In genomic region chr17:64712557-64713351, GRCh38 we compare ENCODE assay signal across 8 cellular contexts. TPM values are rescaled to one million over a fixed set of nuclear protein-coding genes. Genes with fewer than 3 reads are reported as not detected.
DNase-seq lines count a peak whose midpoint lies in the region; ATAC-seq and TF ChIP-seq lines count a peak whose summit lies in the region.
"Not testable (repeated sequence)": the region's sequence is repeated elsewhere in the genome, so short reads cannot be mapped to it uniquely, and the experiment has no call there.

No MANE protein-coding gene starts in this region.

- H3K4me1 Mint-ChIP-seq in chondrocyte (ENCODE audit: low read depth): peaks cover 38% of the 10 kb centered on the region

- not testable (repeated sequence) for H3K18ac ChIP-seq in mesendoderm (ENCODE audit: low read length)

- H3K4me2 ChIP-seq in mesendoderm (ENCODE audit: low read length): not testable (repeated sequence)

- not testable (repeated sequence) for H2AK5ac ChIP-seq in mesendoderm (ENCODE audit: low read length)

- WGBS in mesendoderm (ENCODE audit: extremely low coverage, insufficient coverage, low lambda C conversion rate): no CpG with 5 or more reads among the region's 11 CpGs

- not testable (repeated sequence) for H3K4me1 ChIP-seq in mesendoderm (ENCODE audit: control insufficient read depth, low read depth, low read length)

- not testable (repeated sequence) for H3K36me3 Mint-ChIP-seq in chondrocyte (ENCODE audit: low read depth)

- H4K5ac ChIP-seq in mesendoderm (ENCODE audit: low read length): not testable (repeated sequence)

- not testable (repeated sequence) for H3K79me2 ChIP-seq in mesendoderm (ENCODE audit: control insufficient read depth, insufficient read depth, low read length)

- not testable (repeated sequence) for H3K36me3 ChIP-seq in mesendoderm (ENCODE audit: control insufficient read depth, insufficient read depth, low read length)

- H3K9me3 Mint-ChIP-seq in chondrocyte (ENCODE audit: low read depth): not testable (repeated sequence)

- H3K27ac Mint-ChIP-seq in chondrocyte (ENCODE audit: unreplicated experiment): peak overlapping the region; percentile 78

- not testable (repeated sequence) for H3K4ac ChIP-seq in mesendoderm (ENCODE audit: low read depth, low read length)

- H3K79me1 ChIP-seq in mesendoderm (ENCODE audit: low read length): not testable (repeated sequence)

- H3K27me3 Mint-ChIP-seq in chondrocyte (ENCODE audit: low read depth): not testable (repeated sequence)

- H3K9ac ChIP-seq in mesendoderm (ENCODE audit: low read length): not testable (repeated sequence)

- not testable (repeated sequence) for H2BK120ac ChIP-seq in mesendoderm (ENCODE audit: low read depth, low read length)

- H3K27ac ChIP-seq in mesendoderm (ENCODE audit: low read depth, low read length): not testable (repeated sequence)

- peak; percentile 80 for DNase-seq in EL
- DNase-seq in HT1080 (ENCODE audit: low read depth): peak; percentile 70
- peak; percentile 59 for DNase-seq in activated T-cell treated with anti-CD3 and anti-CD28 coated beads, Interleukin-2, amount 50 U/mL, for 1 hour
- DNase-seq in chondrocyte (ENCODE audit: low spot score): not testable (repeated sequence)
- DNase-seq in mesendoderm: peak; percentile 38
- DNase-seq in stimulated activated naive CD4-positive, alpha-beta T cell treated with Interleukin-2 at 50 U/mL for 16 hours (lab: John Stamatoyannopoulos, UW): peak; percentile 3

- not testable (repeated sequence) for H3K4me3 Mint-ChIP-seq in chondrocyte (ENCODE audit: unreplicated experiment)

- not testable (repeated sequence) for H3K23ac ChIP-seq in mesendoderm (ENCODE audit: low read length)

- H3K4me3 ChIP-seq in mesendoderm (ENCODE audit: low read length): not testable (repeated sequence)

- H3K27me3 ChIP-seq in mesendoderm (ENCODE audit: insufficient read depth, low read length, poor library complexity): not testable (repeated sequence)

- not testable (repeated sequence) for H4K8ac ChIP-seq in mesendoderm (ENCODE audit: low read depth, low read length)

- H2BK5ac ChIP-seq in mesendoderm (ENCODE audit: low read length): not testable (repeated sequence)

- peak; percentile 55 for TF ChIP-seq CTCF in chondrocyte (IDR thresholded peaks at IDR 0.05)

- peak; percentile 81 for ATAC-seq in GM21737 (IDR thresholded peaks at IDR 0.05; ENCODE audit: unreplicated experiment)
- peak; percentile 62 for ATAC-seq in SK-N-SH treated with all-trans-retinoic acid at 6 μM for 48 hours

- H2BK15ac ChIP-seq in mesendoderm (replicated peaks; ENCODE audit: low read depth): not testable (repeated sequence)

- not testable (repeated sequence) for H3K56ac ChIP-seq in mesendoderm (ENCODE audit: low read length)

RNA-seq across cellular contexts. Expression of gene SMURF2, which starts 50.6 kb away (rescaled TPM):
- total RNA-seq in HT1080 (2014; rRNA removed; shearing (Covaris generic)): 50.0 and 53.7 TPM in 2 replicates
- 49.6 and 66.2 TPM in 2 replicates for polyA plus RNA-seq in HT1080 (2015; cell fraction: cytosol; rRNA removed)
- polyA plus RNA-seq in HT1080 (2015; cell fraction: nucleus; rRNA removed): 83.5 and 92.0 TPM in 2 replicates
- 33.4 to 41.0 TPM (median 36.2 TPM) in 3 replicates for total RNA-seq in chondrocyte
- polyA plus RNA-seq in mesendoderm (2013, experiment 1 of 2): 23.1 TPM
- polyA plus RNA-seq in mesendoderm (2013, experiment 2 of 2): 23.3 TPM
